In the genomic region with DNA sequence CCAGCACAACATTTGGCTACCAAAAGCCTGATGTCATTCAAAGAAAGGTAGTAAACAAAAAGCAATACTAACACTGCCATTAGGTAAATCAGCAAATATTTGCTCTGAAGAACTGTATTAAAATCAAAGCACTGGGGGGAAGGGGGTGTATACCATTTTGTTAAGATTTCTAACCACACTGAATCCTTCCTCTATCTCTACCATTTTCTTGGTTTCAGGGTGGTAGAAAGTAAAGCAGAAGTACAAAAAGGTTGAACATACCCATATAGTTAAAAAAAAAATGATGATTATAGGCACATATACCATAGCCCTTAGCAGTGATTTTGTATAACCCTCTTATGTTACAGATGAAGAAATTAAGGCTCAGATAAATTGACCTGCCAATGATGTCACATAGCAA, we compare ENCODE assay signal across 21 cellular contexts.
A peak's percentile ranks its signal among the peaks of the same experiment; 100 is the strongest.
DNase-seq lines count a peak whose midpoint lies in the region; ATAC-seq and TF ChIP-seq lines count a peak whose summit lies in the region.
"Had no signal": no experiment of that assay in that cellular context is flagged by ENCODE, and none has a peak within 500 bp of the region (broad histone marks: within the 10 kb centered on the region; RNA-seq: fewer than 3 reads in every experiment).

No MANE protein-coding gene starts in this region.

- no peak for DNase-seq in activated naive CD4-positive, alpha-beta T cell treated with anti-CD3 and anti-CD28 coated beads, Interleukin-2, amount 10 ng/mL, durations not matched to agents 7 days and 5 days
- DNase-seq in activated naive CD4-positive, alpha-beta T cell (lab: John Stamatoyannopoulos, UW): no peak
- DNase-seq in RWPE2 (ENCODE audit: low spot score) (no peak), CD1c-positive myeloid dendritic cell (ENCODE audit: extremely low spot score) (no peak), NCI-H446 (lab: John Stamatoyannopoulos, UW) (no peak), SW480 (ENCODE audit: low spot score) (no peak)
- DNase-seq: 8988T, AML-193, C1 segment of cervical spinal cord, EL, GF-D8, HCEC 1CT, Karpas-422, NCI-H1417 treated with DMSO at 0.1 percent for 48 hours, NCI-H187 treated with DMSO at 0.1 percent for 48 hours, NCI-H2107, Peyer's patch had no signal

- peak overlapping the region; percentile 86 for H3K27ac ChIP-seq in RWPE2 (ENCODE audit: poor library complexity, severe bottlenecking)
- H3K27ac ChIP-seq: Peyer's patch had no signal

- H3K27me3 Mint-ChIP-seq in activated naive CD4-positive, alpha-beta T cell treated with anti-CD3 and anti-CD28 coated beads, Interleukin-2, amount 10 ng/mL, durations not matched to agents 7 days and 5 days: no peaks in the 10 kb centered on the region
- no peaks in the 10 kb centered on the region for H3K27me3 Mint-ChIP-seq in nephron (ENCODE audit: low read depth)

- H3K4me1 ChIP-seq in RWPE2 (ENCODE audit: insufficient read depth, poor library complexity, severe bottlenecking): peaks cover 22% of the 10 kb centered on the region
- H3K4me1 ChIP-seq: Peyer's patch had no signal

- no peaks in the 10 kb centered on the region for H3K36me3 Mint-ChIP-seq in activated naive CD4-positive, alpha-beta T cell treated with anti-CD3 and anti-CD28 coated beads, Interleukin-2, amount 10 ng/mL, durations not matched to agents 7 days and 5 days
- H3K36me3 Mint-ChIP-seq in nephron (ENCODE audit: low read depth): no peaks in the 10 kb centered on the region

- no peaks in the 10 kb centered on the region for H3K36me3 ChIP-seq in RWPE2 (ENCODE audit: low read depth)
- H3K36me3 ChIP-seq: Peyer's patch, SJSA1 had no signal

- H3K4me3 ChIP-seq in RWPE2 (ENCODE audit: severe bottlenecking): no peak overlapping the region
- H3K4me3 ChIP-seq: GM23338, Peyer's patch, SJSA1 had no signal

- no peaks in the 10 kb centered on the region for H3K9me3 Mint-ChIP-seq in activated naive CD4-positive, alpha-beta T cell treated with anti-CD3 and anti-CD28 coated beads, Interleukin-2, amount 10 ng/mL, durations not matched to agents 7 days and 5 days
- no peaks in the 10 kb centered on the region for H3K9me3 Mint-ChIP-seq in nephron
- H3K9me3 Mint-ChIP-seq: GM23338 had no signal

- H3K4me3 Mint-ChIP-seq in activated naive CD4-positive, alpha-beta T cell treated with anti-CD3 and anti-CD28 coated beads, Interleukin-2, amount 10 ng/mL, durations not matched to agents 7 days and 5 days: no peak overlapping the region
- no peak overlapping the region for H3K4me3 Mint-ChIP-seq in nephron
- H3K4me3 Mint-ChIP-seq: GM23338 had no signal

- CTCF ChIA-PET in activated naive CD4-positive, alpha-beta T cell treated with anti-CD3 and anti-CD28 coated beads, Interleukin-2, amount 10 ng/mL, durations not matched to agents 7 days and 5 days (lab: Charles Lee): no interaction called here

- no peaks in the 10 kb centered on the region for H3K9me3 ChIP-seq in RWPE2 (ENCODE audit: severe bottlenecking)
- H3K9me3 ChIP-seq: Peyer's patch, SJSA1 had no signal

- no peaks in the 10 kb centered on the region for H3K27me3 ChIP-seq in RWPE2 (ENCODE audit: insufficient read depth, poor library complexity, severe bottlenecking)
- H3K27me3 ChIP-seq: Peyer's patch, SJSA1 had no signal

- no peaks in the 10 kb centered on the region for H3K4me1 Mint-ChIP-seq in activated naive CD4-positive, alpha-beta T cell treated with anti-CD3 and anti-CD28 coated beads, Interleukin-2, amount 10 ng/mL, durations not matched to agents 7 days and 5 days
- peaks cover 37% of the 10 kb centered on the region for H3K4me1 Mint-ChIP-seq in nephron
- H3K4me1 Mint-ChIP-seq: GM23338 had no signal

- peak overlapping the region; percentile 15 for H3K27ac Mint-ChIP-seq in activated naive CD4-positive, alpha-beta T cell treated with anti-CD3 and anti-CD28 coated beads, Interleukin-2, amount 10 ng/mL, durations not matched to agents 7 days and 5 days
- peak overlapping the region in 2 of 3 experiments; percentile 19 to 38 for H3K27ac Mint-ChIP-seq in nephron
- H3K27ac Mint-ChIP-seq: GM23338 had no signal

- no peak for ATAC-seq in RWPE2 (ENCODE audit: low read depth)
- no peak for ATAC-seq in GM18907 (IDR thresholded peaks at IDR 0.05; ENCODE audit: unreplicated experiment)

- TF ChIP-seq CTCF in RWPE2 (IDR thresholded peaks at IDR 0.05; ENCODE audit: poor library complexity, severe bottlenecking) (no peak), nephron (IDR thresholded peaks at IDR 0.05; ENCODE audit: unreplicated experiment in 3 of 3) (no peak)
